In genomic region chr15:38647683-38648082, GRCh38 we compare ENCODE assay signal across 11 cellular contexts.
DNase-seq lines count a peak whose midpoint lies in the region; ATAC-seq, FAIRE-seq and TF ChIP-seq lines count a peak whose summit lies in the region.
"Had no signal": no experiment of that assay in that cellular context is flagged by ENCODE, and none has a peak within 500 bp of the region (broad histone marks: within the 10 kb centered on the region; RNA-seq: fewer than 3 reads in every experiment).

No MANE protein-coding gene starts in this region.

- H4K20me1 ChIP-seq in GM23338 (replicated peaks; ENCODE audit: insufficient read depth) (no peaks in the 10 kb centered on the region), astrocyte (ENCODE audit: insufficient read depth, low read length) (no peaks in the 10 kb centered on the region)

- no peaks in the 10 kb centered on the region for H3K9me2 ChIP-seq in GM23338 (ENCODE audit: insufficient read depth)

- no peaks in the 10 kb centered on the region for H3K9me3 ChIP-seq in astrocyte (ENCODE audit: insufficient read depth, low read depth, low read length)
- H3K9me3 ChIP-seq in vagina: no peaks in the 10 kb centered on the region

- H3K4me2 ChIP-seq in GM23338 (no peak overlapping the region), astrocyte (ENCODE audit: low read length) (no peak overlapping the region)

- intact Hi-C loops in vagina (cut with DNase I): loop anchor here (2.0 kb wide), 1 partner anchor 73 kb away; no protein-coding TSS in a partner anchor

- no peaks in the 10 kb centered on the region for H3F3A ChIP-seq in GM23338 (replicated peaks; ENCODE audit: low read depth)

- H3K79me2 ChIP-seq in GM23338 (replicated peaks; ENCODE audit: insufficient read depth) (no peaks in the 10 kb centered on the region), astrocyte (ENCODE audit: insufficient read depth, low read length) (no peaks in the 10 kb centered on the region)

- H3K36me3 ChIP-seq in GM23338 (ENCODE audit: insufficient read depth) (no peaks in the 10 kb centered on the region), astrocyte (ENCODE audit: insufficient read depth, low read length) (no peaks in the 10 kb centered on the region), vagina (no peaks in the 10 kb centered on the region)

- no peaks in the 10 kb centered on the region for H3K27me3 ChIP-seq in GM23338 (ENCODE audit: insufficient read depth)
- H3K27me3 ChIP-seq in astrocyte (ENCODE audit: insufficient read depth, low read length): peaks cover 21% of the 10 kb centered on the region
- no peaks in the 10 kb centered on the region for H3K27me3 ChIP-seq in vagina

- peaks cover 12% of the 10 kb centered on the region; the same call in 1 of the 2 replicates for H3K4me1 ChIP-seq in GM23338 (ENCODE audit: insufficient read depth)
- no peaks in the 10 kb centered on the region for H3K4me1 ChIP-seq in astrocyte (ENCODE audit: insufficient read depth, low read length)
- peaks cover 4% of the 10 kb centered on the region for H3K4me1 ChIP-seq in vagina

- H3K4me3 ChIP-seq in GM23338 (no peak overlapping the region), astrocyte (ENCODE audit: insufficient read depth, low read depth, low read length) (no peak overlapping the region), vagina (no peak overlapping the region)
- H3K4me3 ChIP-seq: SK-N-MC had no signal

- FAIRE-seq in astrocyte (lab: Jason Lieb, UNC): no peak
- FAIRE-seq: GM12891 had no signal

- TF ChIP-seq CTCF in GM23338 (conservative IDR thresholded peaks at IDR 0.05; ENCODE audit: low read depth in 2 of 2) (peak; percentile 52 to 53), astrocyte (IDR thresholded peaks at IDR 0.05; ENCODE audit: insufficient read depth, low read depth, low read length) (peak; percentile 26), vagina (IDR thresholded peaks at IDR 0.05) (no peak)

- H3K4me1 Mint-ChIP-seq in GM23338 (peaks cover 22% of the 10 kb centered on the region), astrocyte (ENCODE audit: low read depth, unreplicated experiment) (no peaks in the 10 kb centered on the region)

- TF ChIP-seq POLR2A in vagina (IDR thresholded peaks at IDR 0.05): no peak

- H3K4me3 Mint-ChIP-seq in GM23338 (no peak overlapping the region), astrocyte (ENCODE audit: unreplicated experiment) (no peak overlapping the region)

- H3K27me3 Mint-ChIP-seq in GM23338 (ENCODE audit: insufficient read depth, low read depth, poor library complexity) (peaks cover 4% of the 10 kb centered on the region), astrocyte (ENCODE audit: low read depth, unreplicated experiment) (no peaks in the 10 kb centered on the region)

- no peak overlapping the region for H3K9ac ChIP-seq in astrocyte (ENCODE audit: low read length)

- H3K27ac Mint-ChIP-seq in GM23338 (no peak overlapping the region), astrocyte (ENCODE audit: unreplicated experiment) (no peak overlapping the region)
- H3K27ac Mint-ChIP-seq: activated naive CD4-positive, alpha-beta T cell treated with anti-CD3 and anti-CD28 coated beads, Interleukin-2, amount 50 U/mL, for 72 hours had no signal

- H2AFZ ChIP-seq in GM23338 (no peak overlapping the region), astrocyte (ENCODE audit: low read depth, low read length) (no peak overlapping the region)

- ATAC-seq in GM23338 (peak; percentile 75), GM18520 (IDR thresholded peaks at IDR 0.05; ENCODE audit: unreplicated experiment) (no peak)
- ATAC-seq: activated naive CD4-positive, alpha-beta T cell treated with anti-CD3 and anti-CD28 coated beads, Interleukin-2, amount 50 U/mL, for 72 hours had no signal

- H3K9me3 Mint-ChIP-seq in GM23338 (peaks cover 5% of the 10 kb centered on the region; the same call in 1 of the 3 replicates), astrocyte (ENCODE audit: unreplicated experiment) (no peaks in the 10 kb centered on the region)

- DNase-seq in AG08395 (ENCODE audit: low spot score): peak; percentile 18
- DNase-seq in GM23338 (ENCODE audit: low spot score): peak; percentile 51
- DNase-seq in astrocyte (ENCODE audit: low read depth): peak; percentile 4
- DNase-seq in left kidney (ENCODE audit: low read depth, low spot score): peak; percentile 58
- no peak for DNase-seq in hippocampal formation (lab: John Stamatoyannopoulos, UW)
- DNase-seq in vagina (ENCODE audit: extremely low spot score in 2 of 2): no peak
- DNase-seq in activated effector memory CD4-positive, alpha-beta T cell treated with Interleukin-2 at 50 U/mL for 16 hours: no peak

- H3K36me3 Mint-ChIP-seq in GM23338 (ENCODE audit: low read depth) (no peaks in the 10 kb centered on the region), astrocyte (ENCODE audit: low read depth, unreplicated experiment) (no peaks in the 10 kb centered on the region)

- H3K27ac ChIP-seq in GM23338 (ENCODE audit: low read depth) (no peak overlapping the region), astrocyte (ENCODE audit: low read depth, low read length) (no peak overlapping the region), vagina (no peak overlapping the region)
- H3K27ac ChIP-seq: SK-N-MC had no signal

TF ChIP-seq in GM23338, 12 proteins besides CTCF, POLR2A, EP300 and RAD21:
- TF ChIP-seq STAT1 (IDR thresholded peaks at IDR 0.05; ENCODE audit: unreplicated experiment) (no peak), NANOG (IDR thresholded peaks at IDR 0.05; ENCODE audit: borderline replicate concordance) (no peak), ZNF114 (CRISPR knock-in tag; IDR thresholded peaks at IDR 0.05) (no peak), ZNF462 (CRISPR knock-in tag; IDR thresholded peaks at IDR 0.05) (no peak), CREB1 (CRISPR knock-in tag; IDR thresholded peaks at IDR 0.05; ENCODE audit: low read depth) (no peak), EZH2 (IDR thresholded peaks at IDR 0.05; ENCODE audit: low read depth, unreplicated experiment) (no peak)

Comparison
In these comparisons a context has a peak if more than half of its experiments do, and no peak if none do; other contexts are left out.
1. DNase-seq: peak in AG08395 (single experiment), GM23338 (single experiment), astrocyte (single experiment) and left kidney (single experiment); none in hippocampal formation (0 of 2), vagina (0 of 2) and activated effector memory CD4-positive, alpha-beta T cell treated with Interleukin-2 at 50 U/mL for 16 hours (single experiment).
2. CTCF ChIP-seq: peak in GM23338 (2 of 2) and astrocyte (single experiment); none in vagina (0 of 3).